Comparison of ENCODE assay signal across 16 cellular contexts in genomic region chr11:32148824-32149223, GRCh38.
"Had no signal": no experiment of that assay in that cellular context is flagged by ENCODE, and none has a peak within 500 bp of the region (broad histone marks: within the 10 kb centered on the region; RNA-seq: fewer than 3 reads in every experiment).

No MANE protein-coding gene starts in this region.

- DNase-seq: activated CD4-positive, alpha-beta T cell treated with anti-CD3 and anti-CD28 coated beads for 48 hours; activated CD8-positive, alpha-beta T cell treated with anti-CD3 and anti-CD28 coated beads for 36 hours; activated effector memory CD4-positive, alpha-beta T cell treated with Interleukin-2 at 50 U/mL for 16 hours; activated naive CD4-positive, alpha-beta T cell treated with anti-CD3 and anti-CD28 coated beads, Interleukin-2, amount 50 U/mL, for 16 hours; activated T-cell treated with anti-CD3 and anti-CD28 coated beads, Interleukin-2, amount 50 U/mL, for 4 hours; dorsolateral prefrontal cortex; erythroblast; foreskin keratinocyte; heart left ventricle; immature natural killer cell; naive B cell; stimulated activated CD4-positive, alpha-beta T cell treated with anti-CD3 and anti-CD28 coated beads, Interleukin-2, amount 100 ng/mL, for 48 hours; T-helper 17 cell; tibial artery had no signal

- ATAC-seq: activated CD8-positive, alpha-beta T cell treated with anti-CD3 and anti-CD28 coated beads for 36 hours; activated T-cell treated with anti-CD3 and anti-CD28 coated beads, Interleukin-2, amount 50 U/mL, for 4 hours; foreskin keratinocyte; heart left ventricle; stimulated activated memory B cell treated with anti-CD40 and anti-IgM and Interleukin-4, amounts not matched to agents 10 μg/mL and 1 μg/mL and 100 μg/mL, for 72 hours; T-helper 17 cell; WTC11 had no signal
